In genomic region chr14:106642090-106642489, GRCh38 we compare ENCODE assay signal across 26 cellular contexts.
"Had no signal": no experiment of that assay in that cellular context is flagged by ENCODE, and none has a peak within 500 bp of the region (broad histone marks: within the 10 kb centered on the region; RNA-seq: fewer than 3 reads in every experiment).

No MANE protein-coding gene starts in this region.

- FAIRE-seq: urothelium cell line had no signal

- H3K4me3 ChIP-seq: stomach, suprapubic skin, testis, thoracic aorta, thyroid gland, tibial artery, tibial nerve, transverse colon, upper lobe of left lung, upper lobe of right lung, uterus had no signal

- DNase-seq: stimulated activated CD4-positive, alpha-beta T cell treated with anti-CD3 and anti-CD28 coated beads, Interleukin-2, amount 100 ng/mL, for 48 hours; stimulated activated CD4-positive, alpha-beta T cell treated with anti-CD3 and anti-CD28 coated beads, Interleukin-4, amount 100 ng/mL, for 1 hour; stimulated activated CD4-positive, alpha-beta T cell treated with anti-CD3 and anti-CD28 coated beads, Interleukin-4, amount 100 ng/mL, for 24 hours; stimulated activated CD4-positive, alpha-beta T cell treated with anti-CD3 and anti-CD28 coated beads, Interleukin-4, amount 100 ng/mL, for 4 hours; stimulated activated CD8-positive, alpha-beta memory T cell treated with anti-CD3 and anti-CD28 coated beads, Interleukin-4, amount 100 ng/mL, for 48 hours; stimulated activated naive B cell treated with anti-CD40 and anti-IgM and Interleukin-4, amounts not matched to agents 10 μg/mL and 1 μg/mL and 100 μg/mL, for 72 hours; stimulated activated naive CD4-positive, alpha-beta T cell; stimulated activated naive CD4-positive, alpha-beta T cell treated with Interleukin-2 at 50 U/mL for 16 hours; stimulated activated naive CD8-positive, alpha-beta T cell treated with anti-CD3 and anti-CD28 coated beads, Interleukin-15, amount 100 ng/mL, for 72 hours; stimulated activated naive CD8-positive, alpha-beta T cell treated with anti-CD3 and anti-CD28 coated beads, Interleukin-15, Interleukin-2, amounts not matched to agents 100 U/mL and 50 U/mL, for 24 hours; stomach; substantia nigra; testis; thyroid gland; tibial artery; transverse colon; trophoblast cell; upper lobe of left lung; upper lobe of right lung; uterus had no signal

- H3K36me3 ChIP-seq: stomach, suprapubic skin, thoracic aorta, thyroid gland, tibial artery, tibial nerve, transverse colon, upper lobe of left lung, upper lobe of right lung, uterus had no signal

- H3K9me3 ChIP-seq: stomach, suprapubic skin, testis, thoracic aorta, thyroid gland, tibial artery, tibial nerve, transverse colon, upper lobe of left lung, upper lobe of right lung, uterus had no signal

- H3K4me1 ChIP-seq: stomach, suprapubic skin, testis, thyroid gland, tibial artery, tibial nerve, transverse colon, upper lobe of left lung, upper lobe of right lung, uterus had no signal

- ATAC-seq: stimulated activated effector memory CD8-positive, alpha-beta T cell treated with anti-CD3 and anti-CD28 coated beads, Interleukin-12 subunit alpha, Interleukin-12 subunit beta, amount 100 ng/mL, for 72 hours; stimulated activated memory B cell treated with anti-CD40 and anti-IgM and Interleukin-4, amounts not matched to agents 10 μg/mL and 1 μg/mL and 100 μg/mL, for 72 hours; stimulated activated naive B cell treated with anti-CD40 and anti-IgM and Interleukin-4, amounts not matched to agents 10 μg/mL and 1 μg/mL and 100 μg/mL, for 72 hours; stimulated activated naive CD8-positive, alpha-beta T cell treated with anti-CD3 and anti-CD28 coated beads, Interleukin-15, amount 100 ng/mL, for 72 hours; stimulated activated naive CD8-positive, alpha-beta T cell treated with anti-CD3 and anti-CD28 coated beads, Interleukin-15, Interleukin-2, amounts not matched to agents 100 U/mL and 50 U/mL, for 24 hours; upper lobe of right lung had no signal

- H3K27me3 ChIP-seq: suprapubic skin, testis, thyroid gland, tibial artery, tibial nerve, transverse colon, upper lobe of left lung, upper lobe of right lung, uterus had no signal

- H3K27ac ChIP-seq: stomach, suprapubic skin, testis, thoracic aorta, thyroid gland, tibial artery, tibial nerve, transverse colon, upper lobe of left lung, upper lobe of right lung, uterus had no signal
